ENCODE assay signal across 27 cellular contexts in the genomic region with DNA sequence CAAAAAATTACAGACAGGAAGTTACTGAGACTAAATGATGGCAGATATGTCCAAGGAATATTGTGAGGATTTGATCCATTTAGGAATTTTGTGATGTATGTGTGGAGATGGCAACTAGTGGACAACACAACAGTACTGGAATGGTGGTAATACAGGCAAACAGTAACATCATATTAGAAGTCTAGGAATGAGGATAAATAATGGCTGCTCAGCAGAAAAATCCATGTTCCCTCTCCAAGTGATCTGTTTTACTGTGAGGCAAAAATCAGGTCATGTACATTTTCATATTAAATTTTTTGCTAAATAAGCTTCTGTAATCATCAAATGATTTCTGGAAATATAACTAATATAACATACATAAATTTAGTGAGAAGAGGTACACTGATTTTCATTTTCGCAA.
"Had no signal": no experiment of that assay in that cellular context is flagged by ENCODE, and none has a peak within 500 bp of the region (broad histone marks: within the 10 kb centered on the region; RNA-seq: fewer than 3 reads in every experiment).

No MANE protein-coding gene starts in this region.

- H3K9ac ChIP-seq: parathyroid adenoma had no signal

- ATAC-seq: effector memory CD8-positive, alpha-beta T cell; heart right ventricle; left cardiac atrium; left lung; mucosa of descending colon; natural killer cell treated with Interleukin-12 subunit alpha and Interleukin-12 subunit beta and Interleukin-15 and Interleukin-18, amount 100 ng/mL, for 72 hours; stimulated activated memory B cell treated with anti-CD40 and anti-IgM and Interleukin-4, amounts not matched to agents 10 μg/mL and 1 μg/mL and 100 μg/mL, for 72 hours; stimulated activated naive CD8-positive, alpha-beta T cell treated with anti-CD3 and anti-CD28 coated beads, Interleukin-15, Interleukin-2, amounts not matched to agents 100 U/mL and 50 U/mL, for 24 hours had no signal

- H2AFZ ChIP-seq: parathyroid adenoma had no signal

- H3K4me1 ChIP-seq: parathyroid adenoma had no signal

- H3K36me3 ChIP-seq: esophagus squamous epithelium, heart right ventricle, left lung, neutrophil, right atrium auricular region, sigmoid colon, spleen, tibial artery had no signal

- DNase-seq: cortex of kidney; effector memory CD8-positive, alpha-beta T cell; erythroblast; esophagus squamous epithelium; foreskin melanocyte; glutamatergic neuron; heart right ventricle; hippocampal formation; left cardiac atrium; left lung; mesenchymal stem cell; mucosa of descending colon; naive B cell; sigmoid colon; spleen; stimulated activated CD4-positive, alpha-beta T cell treated with anti-CD3 and anti-CD28 coated beads, Interleukin-4, amount 100 ng/mL, for 4 hours; stimulated activated naive CD8-positive, alpha-beta T cell treated with anti-CD3 and anti-CD28 coated beads, Interleukin-15, Interleukin-2, amounts not matched to agents 100 U/mL and 50 U/mL, for 24 hours; substantia nigra; testis; tibial artery had no signal

- FAIRE-seq: endometrium, islet of Langerhans had no signal

- H3K9me3 ChIP-seq: esophagus squamous epithelium, heart right ventricle, left lung, mucosa of descending colon, neutrophil, right atrium auricular region, sigmoid colon, spleen, testis, tibial artery had no signal

- H3K27me3 ChIP-seq: esophagus squamous epithelium, heart right ventricle, left lung, neutrophil, right atrium auricular region, sigmoid colon, spleen, testis, tibial artery had no signal

- H3K4me3 ChIP-seq: esophagus squamous epithelium, heart right ventricle, left lung, mucosa of descending colon, right atrium auricular region, sigmoid colon, spleen, testis, tibial artery had no signal

- H3K27ac ChIP-seq: esophagus squamous epithelium, left lung, neutrophil, parathyroid adenoma, right atrium auricular region, sigmoid colon, spleen, testis, tibial artery had no signal
